Comparison of ENCODE assay signal across 8 cellular contexts in genomic region chr2:130963849-130964793, GRCh38.
DNase-seq lines count a peak whose midpoint lies in the region; ATAC-seq and TF ChIP-seq lines count a peak whose summit lies in the region.

No MANE protein-coding gene starts in this region.

- H3K4me1 ChIP-seq in psoas muscle, result peaks cover 4% of the 10 kb centered on the region
- peaks cover 0 to 5% (median 1%) of the 10 kb centered on the region in 4 donors for H3K4me1 ChIP-seq in transverse colon

- intact Hi-C loops in psoas muscle (cut with DNase I) (no loop called here), transverse colon (cut with DNase I; ENCODE audit: low total_unique reads) (no loop called here)

- H3K4me3 ChIP-seq in epithelial cell of proximal tubule (ENCODE audit: low read depth, low read length) (peak overlapping the region; percentile 14), psoas muscle (peak overlapping the region; percentile 61), transverse colon (peak overlapping the region in 1 of 4 donors; percentile 31)

- H3K27ac ChIP-seq in psoas muscle, result no peak overlapping the region
- H3K27ac ChIP-seq in transverse colon, result no peak overlapping the region

- TF ChIP-seq EP300 in transverse colon (IDR thresholded peaks at IDR 0.05; ENCODE audit: low read depth), result no peak

- H3K27me3 ChIP-seq in psoas muscle (ENCODE audit: insufficient read depth in 3 of 3, low read length in 2 of 3) (peaks cover 0 to 75% (median 12%) of the 10 kb centered on the region in 3 donors), transverse colon (peaks cover 56% of the 10 kb centered on the region)

- in situ Hi-C loops in transverse colon (cut with MboI; ENCODE audit: low pct_ligation_motif_present in 1 of 4, low pct_unique_long_range_greater_than_20kb in 1 of 4, low sequenced_read_pairs in 3 of 4), result no loop called here

- no peaks in the 10 kb centered on the region for H3K36me3 ChIP-seq in psoas muscle (ENCODE audit: insufficient read depth in 1 of 2, low read depth in 1 of 2)
- H3K36me3 ChIP-seq in transverse colon, result no peaks in the 10 kb centered on the region

- ATAC-seq in psoas muscle, result peak; percentile 69 to 80 (median 74)
- ATAC-seq in GM19023 (IDR thresholded peaks at IDR 0.05; ENCODE audit: unreplicated experiment), result no peak

- no peak for TF ChIP-seq POLR2A in transverse colon (IDR thresholded peaks at IDR 0.05)

- peak; percentile 46 for TF ChIP-seq CTCF in epithelial cell of proximal tubule (conservative IDR thresholded peaks at IDR 0.05; ENCODE audit: low read depth, low read length)
- TF ChIP-seq CTCF in psoas muscle (IDR thresholded peaks at IDR 0.05), result peak; percentile 45
- TF ChIP-seq CTCF in transverse colon (IDR thresholded peaks at IDR 0.05), result peak in 1 of 5 experiments; percentile 6

- H3K9me3 ChIP-seq in psoas muscle (no peaks in the 10 kb centered on the region), transverse colon (no peaks in the 10 kb centered on the region)

- peak; percentile 26 for DNase-seq in DMS53 (lab: John Stamatoyannopoulos, UW)
- no peak for DNase-seq in DMS53 treated with DMSO at 0.1 percent for 48 hours (lab: John Stamatoyannopoulos, UW; ENCODE audit: unreplicated experiment)
- DNase-seq in NCI-H510A treated with DMSO at 0.1 percent for 48 hours (lab: John Stamatoyannopoulos, UW), result peak; percentile 59
- no peak for DNase-seq in epithelial cell of proximal tubule (ENCODE audit: low read depth)
- peak in 1 of 2 donors; percentile 24 for DNase-seq in psoas muscle
- DNase-seq in NCI-H1417 (lab: John Stamatoyannopoulos, UW), result no peak
- DNase-seq in transverse colon, result no peak

- WGBS in psoas muscle, 3 donors, result 1 to 5% (median 2%) methylated on average over 29 to 81 of the region's 84 CpGs
- 4 to 8% methylated on average over 5 to 42 of the region's 84 CpGs for WGBS in transverse colon (ENCODE audit: low coverage in 1 of 2), 2 donors

Comparison
In these comparisons a context has a peak if more than half of its experiments do, and no peak if none do; other contexts are left out.
1. DNase-seq: peak in DMS53 (single experiment) and NCI-H510A treated with DMSO at 0.1 percent for 48 hours (single experiment); none in DMS53 treated with DMSO at 0.1 percent for 48 hours (single experiment), epithelial cell of proximal tubule (single experiment), NCI-H1417 (0 of 3) and transverse colon (single experiment).